In the genomic region with DNA sequence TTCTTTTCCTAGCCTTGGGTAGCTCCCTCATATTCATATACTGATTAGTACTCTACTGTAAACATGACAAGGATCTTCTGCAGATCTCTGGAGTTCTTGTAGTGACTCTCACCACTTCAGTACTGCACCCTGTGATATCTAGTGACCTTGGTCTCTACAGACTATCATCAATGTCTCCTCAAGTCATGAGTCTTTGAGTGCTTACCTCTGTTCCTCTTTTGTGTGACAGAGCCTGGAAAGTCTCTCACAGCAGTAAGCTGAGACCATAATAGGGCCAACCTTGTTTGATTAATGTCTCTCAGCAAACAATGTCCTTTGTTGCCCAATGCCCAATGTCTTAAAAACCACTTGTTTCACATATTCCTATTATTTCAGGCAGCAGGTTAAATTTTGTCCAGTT, we compare ENCODE assay signal across 25 cellular contexts. TPM values are rescaled to one million over a fixed set of nuclear protein-coding genes. Genes with fewer than 3 reads are reported as not detected.
DNase-seq lines count a peak whose midpoint lies in the region; ATAC-seq and TF ChIP-seq lines count a peak whose summit lies in the region.
"Had no signal": no experiment of that assay in that cellular context is flagged by ENCODE, and none has a peak within 500 bp of the region (broad histone marks: within the 10 kb centered on the region; RNA-seq: fewer than 3 reads in every experiment).

No MANE protein-coding gene starts in this region.

- H3K9me3 ChIP-seq in cardiac muscle cell (ENCODE audit: low read depth), result no peaks in the 10 kb centered on the region
- H3K9me3 ChIP-seq: breast epithelium, colonic mucosa, neutrophil, prostate gland, thyroid gland had no signal

- ATAC-seq in left cardiac atrium, result no peak
- ATAC-seq: effector memory CD8-positive, alpha-beta T cell; foreskin keratinocyte; heart right ventricle; Panc1; stimulated activated naive CD8-positive, alpha-beta T cell treated with anti-CD3 and anti-CD28 coated beads, Interleukin-15, amount 100 ng/mL, for 72 hours had no signal

- no peak for TF ChIP-seq CTCF in cardiac muscle cell (IDR thresholded peaks at IDR 0.05; ENCODE audit: low read depth, low read length)
- TF ChIP-seq CTCF in NB4 (IDR thresholded peaks at IDR 0.05; ENCODE audit: low read depth, low read length), result no peak

- H3K36me3 ChIP-seq in cardiac muscle cell, result no peaks in the 10 kb centered on the region
- H3K36me3 ChIP-seq: breast epithelium, colonic mucosa, heart right ventricle, neutrophil, prostate gland, thyroid gland, WERI-Rb-1 had no signal

- H3K27ac ChIP-seq in cardiac muscle cell, result peak overlapping the region; percentile 59
- H3K27ac ChIP-seq: breast epithelium, colonic mucosa, foreskin keratinocyte, heart right ventricle, KMS-11, neutrophil, prostate gland, thyroid gland, WERI-Rb-1 had no signal

- TF ChIP-seq POLR2A in NB4 (IDR thresholded peaks at IDR 0.05; ENCODE audit: extremely low read depth, insufficient read length), result no peak

- intact Hi-C loops in left cardiac atrium (cut with DNase I), result no loop called here

- H3K4me3 ChIP-seq in cardiac muscle cell (no peak overlapping the region), NB4 (ENCODE audit: low read depth, low read length) (no peak overlapping the region)
- H3K4me3 ChIP-seq: breast epithelium, colonic mucosa, heart right ventricle, prostate gland, thyroid gland had no signal

- H3K4me1 ChIP-seq in cardiac muscle cell (ENCODE audit: low read depth), result peaks cover 11% of the 10 kb centered on the region
- H3K4me1 ChIP-seq: breast epithelium, colonic mucosa, foreskin keratinocyte, heart right ventricle, prostate gland, thyroid gland had no signal

- no peaks in the 10 kb centered on the region for H3K27me3 ChIP-seq in cardiac muscle cell
- H3K27me3 ChIP-seq: breast epithelium, colonic mucosa, foreskin keratinocyte, heart right ventricle, neutrophil, thyroid gland had no signal

- DNase-seq in cardiac muscle cell (ENCODE audit: low read depth in 1 of 2, low spot score in 1 of 2), result peak in 1 of 2 donors; percentile 73
- DNase-seq in left cardiac atrium, result no peak
- DNase-seq in NB4 (ENCODE audit: low read depth), result peak; percentile 9
- DNase-seq in NCI-H774 (lab: John Stamatoyannopoulos, UW), result peak; percentile 10
- DNase-seq in activated T-cell treated with anti-CD3 and anti-CD28 coated beads, Interleukin-2, amount 50 U/mL, for 1 hour, result no peak
- no peak for DNase-seq in activated CD8-positive, alpha-beta memory T cell treated with anti-CD3 and anti-CD28 coated beads, Interleukin-2, amount 50 U/mL, for 48 hours
- DNase-seq in iPS-NIHi7 (ENCODE audit: extremely low spot score), result no peak
- DNase-seq: activated CD4-positive, alpha-beta T cell treated with anti-CD3 and anti-CD28 coated beads, Interleukin-2, amount 10 ng/mL, durations not matched to agents 7 days and 5 days; activated naive CD4-positive, alpha-beta T cell treated with anti-CD3 and anti-CD28 coated beads, Interleukin-2, amount 10 ng/mL, durations not matched to agents 7 days and 5 days; amygdala; colonic mucosa; effector memory CD8-positive, alpha-beta T cell; foreskin keratinocyte; heart right ventricle; NCI-H1048; NCI-H2107; NCI-H82; stimulated activated naive CD8-positive, alpha-beta T cell treated with anti-CD3 and anti-CD28 coated beads, Interleukin-15, amount 100 ng/mL, for 72 hours; thyroid gland; WERI-Rb-1 had no signal

RNA-seq across cellular contexts. Expression of gene BAZ2B, which starts 34.2 kb away (rescaled TPM):
- total RNA-seq in cardiac muscle cell (60.1 and 103 TPM in 2 replicates), left cardiac atrium (10 to 100 TPM; 33.2 to 41.8 TPM)
- polyA plus RNA-seq in cardiac muscle cell, result 62.1 and 91.3 TPM in 2 replicates

Comparison
In these comparisons a context has a peak if more than half of its experiments do, and no peak if none do; other contexts are left out.
1. DNase-seq: peak in NB4 (single experiment) and NCI-H774 (single experiment); none in left cardiac atrium (single experiment), activated T-cell treated with anti-CD3 and anti-CD28 coated beads, Interleukin-2, amount 50 U/mL, for 1 hour (single experiment), activated CD8-positive, alpha-beta memory T cell treated with anti-CD3 and anti-CD28 coated beads, Interleukin-2, amount 50 U/mL, for 48 hours (single experiment) and iPS-NIHi7 (single experiment).